In genomic region chr2:53784431-53784830, GRCh38 we compare ENCODE assay signal across 11 cellular contexts. TPM values are rescaled to one million over a fixed set of nuclear protein-coding genes. Genes with fewer than 3 reads are reported as not detected.
DNase-seq lines count a peak whose midpoint lies in the region; ATAC-seq, FAIRE-seq and TF ChIP-seq lines count a peak whose summit lies in the region.
"Had no signal": no experiment of that assay in that cellular context is flagged by ENCODE, and none has a peak within 500 bp of the region (broad histone marks: within the 10 kb centered on the region; RNA-seq: fewer than 3 reads in every experiment).

No MANE protein-coding gene starts in this region.

- H3K9me3 Mint-ChIP-seq in CD8-positive, alpha-beta T cell, result no peaks in the 10 kb centered on the region
- no peaks in the 10 kb centered on the region for H3K9me3 Mint-ChIP-seq in naive thymus-derived CD8-positive, alpha-beta T cell

- CTCF ChIA-PET in CD8-positive, alpha-beta T cell (lab: Charles Lee), result interaction anchor here (0.9 kb wide), 1 partner anchor 15 kb away, joined by 3 read pairs; no protein-coding TSS in a partner anchor
- CTCF ChIA-PET in GM12878 (lab: Yijun Ruan, JAX), result interaction anchor here (1.1 kb wide), 2 partner anchors 13 to 17 kb away, joined by 3 to 7 read pairs; partner anchors contain the start of gene CHAC2

- in situ Hi-C loops in GM12878 (cut with MboI), result no loop called here

- no peak overlapping the region for H3K4me3 ChIP-seq in CD8-positive, alpha-beta T cell (ENCODE audit: low read depth, low read length)
- H3K4me3 ChIP-seq in HUES48 (ENCODE audit: low read depth, low read length) (0 out of 2 replicates have a peak overlapping the region, but pooled peaks have one; percentile 88), GM12878 (peak overlapping the region; percentile 97)

- no peak for FAIRE-seq in GM12878 (lab: Jason Lieb, UNC)
- FAIRE-seq: frontal cortex had no signal

- H3K9me3 ChIP-seq in CD8-positive, alpha-beta T cell (ENCODE audit: low read length), result no peaks in the 10 kb centered on the region
- H3K9me3 ChIP-seq in HUES48 (ENCODE audit: control insufficient read depth, insufficient read depth, low read length), result no peaks in the 10 kb centered on the region
- H3K9me3 ChIP-seq in GM12878 (replicated peaks; ENCODE audit: control insufficient read depth, insufficient read depth, low read length), result no peaks in the 10 kb centered on the region; the same call in 2 of the 3 replicates

- H3K27ac ChIP-seq in CD8-positive, alpha-beta T cell (ENCODE audit: low read depth, low read length), result no peak overlapping the region
- H3K27ac ChIP-seq in HUES48 (ENCODE audit: low read depth, low read length) (no peak overlapping the region), GM12878 (ENCODE audit: control insufficient read depth, insufficient read depth) (peak overlapping the region; percentile 27; the same call in 1 of the 2 replicates)

- H3K4me2 ChIP-seq in GM12878 (ENCODE audit: control insufficient read depth, insufficient read depth), result peak overlapping the region; percentile 90

- RAD21 ChIA-PET in GM12878 (lab: Charles Lee; ENCODE audit: unreplicated experiment), result interaction anchor here (1.6 kb wide), 1 partner anchor 17 kb away, joined by 9 read pairs; the partner anchor contains the start of gene CHAC2

- SMC1A ChIA-PET in GM12878 (lab: Charles Lee; ENCODE audit: uncharacterized antibody, unreplicated experiment), result interaction anchor here (0.9 to 6.5 kb wide), 2 partner anchors 15 to 186 kb away, joined by 3 to 44 read pairs; partner anchors contain the start of genes CHAC2 and PSME4

- H3K27ac Mint-ChIP-seq in CD8-positive, alpha-beta T cell, result peak overlapping the region; percentile 75
- peak overlapping the region in 9 of 10 donors; percentile 6 to 99 (median 45) for H3K27ac Mint-ChIP-seq in naive thymus-derived CD8-positive, alpha-beta T cell

- peaks cover 30% of the 10 kb centered on the region for H3K4me1 ChIP-seq in CD8-positive, alpha-beta T cell (ENCODE audit: insufficient read depth, low read length)
- H3K4me1 ChIP-seq in HUES48 (ENCODE audit: control insufficient read depth, insufficient read depth, low read length), result peaks cover 35% of the 10 kb centered on the region
- 0 out of 2 replicates have a peak, but pooled peaks cover 2% of the 10 kb centered on the region for H3K4me1 ChIP-seq in GM12878 (ENCODE audit: control insufficient read depth, insufficient read depth, low read length)

- BruUV-seq in GM12878 (replicated peaks; lab: Mats Ljungman, UMichigan), result no TSS peak

- ATAC-seq in CD8-positive, alpha-beta T cell, result no peak
- no peak for ATAC-seq in GM12878
- ATAC-seq in naive thymus-derived CD8-positive, alpha-beta T cell, result no peak
- ATAC-seq in HG03354 (IDR thresholded peaks at IDR 0.05; ENCODE audit: poor library complexity, severe bottlenecking, unreplicated experiment), result no peak
- ATAC-seq in GM19397 (IDR thresholded peaks at IDR 0.05; ENCODE audit: unreplicated experiment), result no peak

- no peaks in the 10 kb centered on the region for H3K27me3 Mint-ChIP-seq in CD8-positive, alpha-beta T cell (ENCODE audit: low read depth)
- H3K27me3 Mint-ChIP-seq in naive thymus-derived CD8-positive, alpha-beta T cell, result no peaks in the 10 kb centered on the region

- DNase-seq in CD8-positive, alpha-beta T cell, result no peak
- DNase-seq in GM12878 (ENCODE audit: low read depth, low spot score), result no peak
- DNase-seq in naive thymus-derived CD8-positive, alpha-beta T cell, result no peak
- no peak for DNase-seq in germinal center (ENCODE audit: low spot score)
- no peak for DNase-seq in mesenteric fat pad (ENCODE audit: low spot score)
- DNase-seq: activated CD4-positive, alpha-beta T cell treated with anti-CD3 and anti-CD28 coated beads, Interleukin-2, amount 50 U/mL, for 4 hours; NCI-H2107 had no signal

- intact Hi-C loops in CD8-positive, alpha-beta T cell (cut with DNase I, micrococcal nuclease), result loop anchor here in 1 of 2 experiments (10.0 kb wide), 2 partner anchors 190 to 550 kb away; partner anchors contain the start of gene PSME4
- intact Hi-C loops in GM12878 (cut with micrococcal nuclease; ENCODE audit: unreplicated experiment), result no loop called here

- TF ChIP-seq CTCF in CD8-positive, alpha-beta T cell (IDR thresholded peaks at IDR 0.05), result no peak
- no peak for TF ChIP-seq CTCF in GM12878 (IDR thresholded peaks at IDR 0.05 in 2 of 3, conservative IDR thresholded peaks at IDR 0.05 in 1 of 3; ENCODE audit: control insufficient read depth in 2 of 3, extremely low read depth in 1 of 3, insufficient read depth in 1 of 3, low read depth in 3 of 3, low read length in 3 of 3)

- no peaks in the 10 kb centered on the region for H3K27me3 ChIP-seq in CD8-positive, alpha-beta T cell (ENCODE audit: insufficient read depth, low read length)
- H3K27me3 ChIP-seq in HUES48 (ENCODE audit: control insufficient read depth, insufficient read depth, low read length) (no peaks in the 10 kb centered on the region), GM12878 (replicated peaks in 1 of 2; ENCODE audit: control insufficient read depth in 2 of 2, insufficient read depth in 2 of 2, low read length in 1 of 2) (no peaks in the 10 kb centered on the region)

- H3K36me3 Mint-ChIP-seq in CD8-positive, alpha-beta T cell, result peaks cover 42% of the 10 kb centered on the region
- peaks cover 0 to 36% (median 6%) of the 10 kb centered on the region in 3 donors for H3K36me3 Mint-ChIP-seq in naive thymus-derived CD8-positive, alpha-beta T cell

- no peak for TF ChIP-seq POLR2A in GM12878 (IDR thresholded peaks at IDR 0.05; ENCODE audit: low read depth, low read length)

- TF ChIP-seq EP300 in GM12878 (IDR thresholded peaks at IDR 0.05; ENCODE audit: borderline replicate concordance in 1 of 2, control insufficient read depth in 1 of 2, low read depth in 2 of 2, low read length in 2 of 2), result no peak

- H3K4me3 Mint-ChIP-seq in CD8-positive, alpha-beta T cell, result peak overlapping the region; percentile 95
- peak overlapping the region; percentile 90 to 99 (median 96) for H3K4me3 Mint-ChIP-seq in naive thymus-derived CD8-positive, alpha-beta T cell

- POLR2A ChIA-PET in CD8-positive, alpha-beta T cell (lab: Charles Lee), result no interaction called here
- POLR2A ChIA-PET in GM12878 (lab: Charles Lee), result interaction anchor here (6.6 kb wide), 1 partner anchor 17 kb away, joined by 37 read pairs; the partner anchor contains the start of gene CHAC2
- POLR2A ChIA-PET in naive thymus-derived CD8-positive, alpha-beta T cell (lab: Charles Lee), result interaction anchor here (1.3 kb wide), 1 partner anchor 17 kb away, joined by 4 read pairs; no protein-coding TSS in a partner anchor

- peaks cover 61% of the 10 kb centered on the region for H3K4me1 Mint-ChIP-seq in CD8-positive, alpha-beta T cell (ENCODE audit: low read depth)
- peaks cover 23 to 67% (median 56%) of the 10 kb centered on the region in 4 donors for H3K4me1 Mint-ChIP-seq in naive thymus-derived CD8-positive, alpha-beta T cell

- no peak overlapping the region for H2AFZ ChIP-seq in GM12878 (ENCODE audit: control insufficient read depth, low read depth, low read length)

- no peaks in the 10 kb centered on the region for H4K20me1 ChIP-seq in GM12878 (ENCODE audit: control insufficient read depth, insufficient read depth)

- H3K79me2 ChIP-seq in GM12878 (ENCODE audit: control insufficient read depth, insufficient read depth, low read length), result peaks cover 85% of the 10 kb centered on the region

- TF ChIP-seq RAD21 in GM12878 (IDR thresholded peaks at IDR 0.05; ENCODE audit: insufficient read depth, low read depth, low read length), result no peak

- no peaks in the 10 kb centered on the region for H3K36me3 ChIP-seq in CD8-positive, alpha-beta T cell (ENCODE audit: insufficient read depth, low read length)
- peaks cover 20% of the 10 kb centered on the region for H3K36me3 ChIP-seq in HUES48 (ENCODE audit: control insufficient read depth, insufficient read depth, low read length)
- H3K36me3 ChIP-seq in GM12878 (ENCODE audit: control insufficient read depth in 2 of 2, insufficient read depth in 2 of 2, low read length in 1 of 2), result peaks cover 0 to 9% of the 10 kb centered on the region in 2 experiments; a peak in 2 of 4 replicates

- H3K9ac ChIP-seq in HUES48 (ENCODE audit: low read depth, low read length), result no peak overlapping the region
- peak overlapping the region; percentile 92 for H3K9ac ChIP-seq in GM12878 (ENCODE audit: control insufficient read depth, insufficient read depth, low read length)

RNA-seq across cellular contexts. Expression of gene ASB3, which starts 2.3 kb away (rescaled TPM):
- 10 to 100 TPM; 25.0 to 26.2 TPM for total RNA-seq in CD8-positive, alpha-beta T cell
- 64.9 and 68.6 TPM in 2 replicates for total RNA-seq in GM12878 (2013; cell fraction: nucleolus; rRNA removed)
- total RNA-seq in GM12878 (2014; rRNA removed) (21.9 and 24.8 TPM in 2 replicates), GM12878 (2014; rRNA removed; fragmentation: Illumina TruSeq; extraction: Trizol) (22.3 and 23.3 TPM in 2 replicates), GM12878 (2021) (16.4 and 19.1 TPM in 2 replicates), mesenteric fat pad (7.5 TPM)
- polyA plus RNA-seq in GM12878 (2011; ENCODE audit: low read depth), result 10.3 TPM
- polyA plus RNA-seq in GM12878 (2011; rRNA removed) (30.9 and 39.6 TPM in 2 replicates), GM12878 (2014; fragmentation: Illumina TruSeq; extraction: Trizol) (17.1 and 22.3 TPM in 2 replicates), GM12878 (2014; fragmentation: Nextera tagmentation; extraction: Ambion mirVana) (10 to 100 TPM; 19.9 to 25.6 TPM), GM12878 (2014; rRNA removed) (13.4 and 18.5 TPM in 2 replicates), GM12878 (2016; fragmentation: Nextera tagmentation; extraction: Ambion mirVana) (10 to 100 TPM; 29.3 to 30.2 TPM)
- 14.9 and 21.4 TPM in 2 replicates for polyA plus RNA-seq in GM12878 (2011; cell fraction: cytosol; rRNA removed)
- polyA plus RNA-seq in GM12878 (2011; cell fraction: nucleus; rRNA removed), result 31.7 and 38.6 TPM in 2 replicates
- 10.5 and 14.3 TPM in 2 replicates for polyA plus RNA-seq in GM12878 (2012)
- 35.2 and 37.8 TPM in 2 replicates for polyA minus RNA-seq in GM12878 (2011; rRNA and poly(A)+ RNA removed)
- polyA minus RNA-seq in GM12878 (2011; cell fraction: cytosol; rRNA and poly(A)+ RNA removed), result 8.8 and 12.9 TPM in 2 replicates
- polyA minus RNA-seq in GM12878 (2011; cell fraction: nucleus; rRNA and poly(A)+ RNA removed), result 34.1 and 45.8 TPM in 2 replicates
- total RNA-seq in naive thymus-derived CD8-positive, alpha-beta T cell, result 10 to 100 TPM; 34.5 to 39.8 TPM
- polyA plus RNA-seq in naive thymus-derived CD8-positive, alpha-beta T cell, result 10 to 100 TPM; 14.9 to 17.4 (median 16.4) TPM

RNA-seq across cellular contexts. Expression of gene ERLEC1, which starts 2.4 kb away (rescaled TPM):
- 10 to 100 TPM; 24.1 to 27.1 TPM for total RNA-seq in CD8-positive, alpha-beta T cell
- total RNA-seq in GM12878 (2013; cell fraction: nucleolus; rRNA removed), result 22.7 and 24.1 TPM in 2 replicates
- total RNA-seq in GM12878 (2014; rRNA removed) (31.8 and 34.2 TPM in 2 replicates), GM12878 (2014; rRNA removed; fragmentation: Illumina TruSeq; extraction: Trizol) (28.7 and 29.6 TPM in 2 replicates), GM12878 (2021) (22.5 TPM in 2 replicates), mesenteric fat pad (34.2 TPM)
- 14.0 TPM for polyA plus RNA-seq in GM12878 (2011; ENCODE audit: low read depth)
- polyA plus RNA-seq in GM12878 (2011; rRNA removed) (29.3 and 42.3 TPM in 2 replicates), GM12878 (2014; fragmentation: Illumina TruSeq; extraction: Trizol) (31.2 and 37.6 TPM in 2 replicates), GM12878 (2014; fragmentation: Nextera tagmentation; extraction: Ambion mirVana) (10 to 100 TPM; 14.1 to 22.3 TPM), GM12878 (2014; rRNA removed) (22.4 and 30.4 TPM in 2 replicates), GM12878 (2016; fragmentation: Nextera tagmentation; extraction: Ambion mirVana) (10 to 100 TPM; 47.8 to 52.2 TPM)
- polyA plus RNA-seq in GM12878 (2011; cell fraction: cytosol; rRNA removed), result 12.5 TPM in 2 replicates
- 8.4 and 9.6 TPM in 2 replicates for polyA plus RNA-seq in GM12878 (2011; cell fraction: nucleus; rRNA removed)
- 25.3 and 26.7 TPM in 2 replicates for polyA plus RNA-seq in GM12878 (2012)
- 7.5 and 12.1 TPM in 2 replicates for polyA minus RNA-seq in GM12878 (2011; rRNA and poly(A)+ RNA removed)
- polyA minus RNA-seq in GM12878 (2011; cell fraction: cytosol; rRNA and poly(A)+ RNA removed), result 4.0 and 6.8 TPM in 2 replicates
- 7.7 and 10.8 TPM in 2 replicates for polyA minus RNA-seq in GM12878 (2011; cell fraction: nucleus; rRNA and poly(A)+ RNA removed)
- total RNA-seq in naive thymus-derived CD8-positive, alpha-beta T cell, result 10 to 100 TPM; 23.7 to 27.6 TPM
- polyA plus RNA-seq in naive thymus-derived CD8-positive, alpha-beta T cell, result 10 to 100 TPM; 24.7 to 32.5 (median 28.7) TPM

RNA-seq across cellular contexts. Expression of gene CHAC2, which starts 16.8 kb away (rescaled TPM):
- total RNA-seq in CD8-positive, alpha-beta T cell, result 1 to 10 TPM in 1 of 2 experiments, under 1 TPM in 1; 0.87 to 1.0 TPM
- total RNA-seq in GM12878 (2013; cell fraction: nucleolus; rRNA removed), result 1.0 and 1.5 TPM in 2 replicates
- total RNA-seq in GM12878 (2014; rRNA removed), result 13.5 and 16.5 TPM in 2 replicates
- total RNA-seq in GM12878 (2014; rRNA removed; fragmentation: Illumina TruSeq; extraction: Trizol), result 25.8 TPM in 2 replicates
- total RNA-seq in GM12878 (2021), result 14.1 and 16.0 TPM in 2 replicates
- polyA plus RNA-seq in GM12878 (2011; ENCODE audit: low read depth), result 5.6 TPM
- polyA plus RNA-seq in GM12878 (2011; rRNA removed), result 11.0 and 17.6 TPM in 2 replicates
- 4.2 and 5.0 TPM in 2 replicates for polyA plus RNA-seq in GM12878 (2011; cell fraction: cytosol; rRNA removed)
- 2.5 and 2.9 TPM in 2 replicates for polyA plus RNA-seq in GM12878 (2011; cell fraction: nucleus; rRNA removed)
- 6.6 and 8.4 TPM in 2 replicates for polyA plus RNA-seq in GM12878 (2012)
- 23.9 and 24.1 TPM in 2 replicates for polyA plus RNA-seq in GM12878 (2014; fragmentation: Illumina TruSeq; extraction: Trizol)
- polyA plus RNA-seq in GM12878 (2014; fragmentation: Nextera tagmentation; extraction: Ambion mirVana), result 10 to 100 TPM; 37.8 to 50.8 TPM
- 14.4 and 14.5 TPM in 2 replicates for polyA plus RNA-seq in GM12878 (2014; rRNA removed)
- polyA plus RNA-seq in GM12878 (2016; fragmentation: Nextera tagmentation; extraction: Ambion mirVana), result 10 to 100 TPM; 60.2 to 67.6 TPM
- 1.6 TPM in 2 replicates for polyA minus RNA-seq in GM12878 (2011; rRNA and poly(A)+ RNA removed)
- polyA minus RNA-seq in GM12878 (2011; cell fraction: cytosol; rRNA and poly(A)+ RNA removed), result 1.9 and 4.0 TPM in 2 replicates
- polyA minus RNA-seq in GM12878 (2011; cell fraction: nucleus; rRNA and poly(A)+ RNA removed), result 1.2 and 1.4 TPM in 2 replicates
- 1 to 10 TPM; 1.5 to 2.3 TPM for total RNA-seq in naive thymus-derived CD8-positive, alpha-beta T cell
- 1 to 10 TPM; 4.0 to 5.4 (median 4.1) TPM for polyA plus RNA-seq in naive thymus-derived CD8-positive, alpha-beta T cell
- 7.1 TPM for total RNA-seq in mesenteric fat pad
